In the genomic region with DNA sequence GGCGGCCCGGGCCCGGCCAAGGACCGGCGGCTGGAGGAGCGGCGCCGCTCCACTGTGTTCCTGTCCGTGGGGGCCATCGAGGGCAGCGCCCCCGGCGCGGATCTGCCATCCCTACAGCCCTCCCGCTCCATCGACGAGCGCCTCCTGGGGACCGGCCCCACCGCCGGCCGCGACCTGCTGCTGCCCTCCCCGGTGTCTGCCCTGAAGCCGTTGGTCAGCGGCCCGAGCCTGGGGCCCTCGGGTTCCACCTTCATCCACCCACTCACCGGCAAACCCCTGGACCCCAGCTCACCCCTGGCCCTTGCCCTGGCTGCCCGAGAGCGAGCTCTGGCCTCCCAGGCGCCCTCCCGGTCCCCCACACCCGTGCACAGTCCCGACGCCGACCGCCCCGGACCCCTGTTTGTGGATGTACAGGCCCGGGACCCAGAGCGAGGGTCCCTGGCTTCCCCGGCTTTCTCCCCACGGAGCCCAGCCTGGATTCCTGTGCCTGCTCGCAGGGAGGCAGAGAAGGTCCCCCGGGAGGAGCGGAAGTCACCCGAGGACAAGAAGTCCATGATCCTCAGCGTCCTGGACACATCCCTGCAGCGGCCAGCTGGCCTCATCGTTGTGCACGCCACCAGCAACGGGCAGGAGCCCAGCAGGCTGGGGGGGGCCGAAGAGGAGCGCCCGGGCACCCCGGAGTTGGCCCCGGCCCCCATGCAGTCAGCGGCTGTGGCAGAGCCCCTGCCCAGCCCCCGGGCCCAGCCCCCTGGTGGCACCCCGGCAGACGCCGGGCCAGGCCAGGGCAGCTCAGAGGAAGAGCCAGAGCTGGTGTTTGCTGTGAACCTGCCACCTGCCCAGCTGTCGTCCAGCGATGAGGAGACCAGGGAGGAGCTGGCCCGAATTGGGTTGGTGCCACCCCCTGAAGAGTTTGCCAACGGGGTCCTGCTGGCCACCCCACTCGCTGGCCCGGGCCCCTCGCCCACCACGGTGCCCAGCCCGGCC, we compare ENCODE assay signal across 1 cellular context.
TF ChIP-seq lines count a peak whose summit lies in the region.

No MANE protein-coding gene starts in this region.

TF ChIP-seq in GM23338, 12 proteins besides CTCF, POLR2A, EP300 and RAD21:
- TF ChIP-seq JUNB (IDR thresholded peaks at IDR 0.05; ENCODE audit: unreplicated experiment) = no peak
- TF ChIP-seq REST (IDR thresholded peaks at IDR 0.05; ENCODE audit: unreplicated experiment) = no peak
- no peak for TF ChIP-seq ZNF462 (CRISPR knock-in tag; IDR thresholded peaks at IDR 0.05)
- TF ChIP-seq EZH2phosphoT487 (IDR thresholded peaks at IDR 0.05; ENCODE audit: unreplicated experiment) = no peak
- no peak for TF ChIP-seq POLR2AphosphoS5 (IDR thresholded peaks at IDR 0.05; ENCODE audit: low read depth)
- no peak for TF ChIP-seq NANOG (IDR thresholded peaks at IDR 0.05; ENCODE audit: borderline replicate concordance)
- no peak for TF ChIP-seq ZNF331 (CRISPR knock-in tag; IDR thresholded peaks at IDR 0.05; ENCODE audit: low read depth)
- TF ChIP-seq STAT1 (IDR thresholded peaks at IDR 0.05; ENCODE audit: unreplicated experiment) = no peak
- no peak for TF ChIP-seq CREB1 (CRISPR knock-in tag; IDR thresholded peaks at IDR 0.05; ENCODE audit: low read depth)
- TF ChIP-seq ETS1 (IDR thresholded peaks at IDR 0.05) = no peak
- no peak for TF ChIP-seq EZH2 (IDR thresholded peaks at IDR 0.05; ENCODE audit: low read depth, unreplicated experiment)
- TF ChIP-seq ZNF114 (CRISPR knock-in tag; IDR thresholded peaks at IDR 0.05) = no peak
